Comparison of ENCODE assay signal across 14 cellular contexts in genomic region chr7:80900583-80901576, GRCh38. TPM values are rescaled to one million over a fixed set of nuclear protein-coding genes. Genes with fewer than 3 reads are reported as not detected.
A peak's percentile ranks its signal among the peaks of the same experiment; 100 is the strongest.
DNase-seq lines count a peak whose midpoint lies in the region; TF ChIP-seq lines count a peak whose summit lies in the region.
"Had no signal": no experiment of that assay in that cellular context is flagged by ENCODE, and none has a peak within 500 bp of the region (broad histone marks: within the 10 kb centered on the region; RNA-seq: fewer than 3 reads in every experiment).

No MANE protein-coding gene starts in this region.

- peak; percentile 76 for DNase-seq in HCEC 1CT
- peak; percentile 87 for DNase-seq in adipocyte (ENCODE audit: low read depth)
- peak; percentile 73 for DNase-seq in fibroblast of villous mesenchyme (ENCODE audit: low read depth)
- peak; percentile 47 for DNase-seq in skeletal muscle cell (ENCODE audit: low read depth)
- no peak for DNase-seq in activated CD4-positive, alpha-beta T cell treated with anti-CD3 and anti-CD28 coated beads, Interleukin-2, amount 50 U/mL, for 4 hours
- no peak for DNase-seq in anterior cingulate cortex (lab: John Stamatoyannopoulos, UW)
- DNase-seq in NCI-H446 (lab: John Stamatoyannopoulos, UW) = no peak
- no peak for DNase-seq in activated T-cell treated with anti-CD3 and anti-CD28 coated beads, Interleukin-2, amount 50 U/mL, for 1 hour
- DNase-seq: activated CD4-positive, alpha-beta T cell treated with anti-CD3 and anti-CD28 coated beads for 48 hours; hippocampal formation; NCI-H1417 treated with DMSO at 0.1 percent for 48 hours; RPMI8226 had no signal

- no peak for TF ChIP-seq CTCF in fibroblast of villous mesenchyme (IDR thresholded peaks at IDR 0.05; ENCODE audit: insufficient read depth, low read depth, low read length)

- H3K9me3 ChIP-seq in adipocyte (ENCODE audit: control insufficient read depth, low read length) = no peaks in the 10 kb centered on the region
- H3K9me3 ChIP-seq: adrenal gland had no signal

- no peak overlapping the region for H3K4me3 ChIP-seq in adipocyte (ENCODE audit: low read length)
- no peak overlapping the region for H3K4me3 ChIP-seq in fibroblast of villous mesenchyme (ENCODE audit: low read depth, low read length)
- H3K4me3 ChIP-seq in skeletal muscle cell (ENCODE audit: low read depth, low read length) = no peak overlapping the region
- H3K4me3 ChIP-seq: adrenal gland, GM23338 had no signal

- H3K9ac ChIP-seq in adipocyte (ENCODE audit: low read length) = peak overlapping the region; percentile 26

- H3K27me3 ChIP-seq in adipocyte (replicated peaks; ENCODE audit: control insufficient read depth, insufficient read depth, low read length) = no peaks in the 10 kb centered on the region
- H3K27me3 ChIP-seq: adrenal gland had no signal

- peaks cover 55% of the 10 kb centered on the region for H3K4me1 ChIP-seq in adipocyte (ENCODE audit: control insufficient read depth, insufficient read depth, low read length)
- H3K4me1 ChIP-seq: adrenal gland had no signal

- H3K36me3 ChIP-seq in adipocyte (ENCODE audit: control insufficient read depth, insufficient read depth, low read length, severe bottlenecking) = peaks cover 14% of the 10 kb centered on the region
- H3K36me3 ChIP-seq: adrenal gland had no signal

RNA-seq across cellular contexts. Expression of gene SEMA3C, which starts 18.0 kb away (rescaled TPM):
- 101 and 136 TPM in 2 replicates for total RNA-seq in fibroblast of villous mesenchyme

Comparison
In these comparisons a context has a peak if more than half of its experiments do, and no peak if none do; other contexts are left out.
1. DNase-seq: peak in HCEC 1CT (single experiment), adipocyte (single experiment), fibroblast of villous mesenchyme (single experiment) and skeletal muscle cell (single experiment); none in activated CD4-positive, alpha-beta T cell treated with anti-CD3 and anti-CD28 coated beads, Interleukin-2, amount 50 U/mL, for 4 hours (0 of 2), anterior cingulate cortex (0 of 58), NCI-H446 (0 of 2) and activated T-cell treated with anti-CD3 and anti-CD28 coated beads, Interleukin-2, amount 50 U/mL, for 1 hour (single experiment).